Comparison of ENCODE assay signal across 7 cellular contexts in genomic region chr5:43038523-43038989, GRCh38. TPM values are rescaled to one million over a fixed set of nuclear protein-coding genes. Genes with fewer than 3 reads are reported as not detected.
DNase-seq lines count a peak whose midpoint lies in the region; ATAC-seq and TF ChIP-seq lines count a peak whose summit lies in the region.

No MANE protein-coding gene starts in this region.

- peak overlapping the region; percentile 89 for H3K4me2 ChIP-seq in Karpas-422 (ENCODE audit: low read depth, low read length, poor library complexity, severe bottlenecking)

- H3K27me3 Mint-ChIP-seq in stimulated activated naive CD8-positive, alpha-beta T cell treated with anti-CD3 and anti-CD28 coated beads, Interleukin-15, Interleukin-2, amounts not matched to agents 100 ng/mL and 50 ng/mL, for 24 hours = no peaks in the 10 kb centered on the region
- peaks cover 24% of the 10 kb centered on the region for H3K27me3 Mint-ChIP-seq in endothelial cell (ENCODE audit: unreplicated experiment)

- no peak for TF ChIP-seq CTCF in left ventricle myocardium inferior (IDR thresholded peaks at IDR 0.05; ENCODE audit: borderline replicate concordance)
- TF ChIP-seq CTCF in endothelial cell (IDR thresholded peaks at IDR 0.05; ENCODE audit: unreplicated experiment) = no peak

- H3K4me1 ChIP-seq in Karpas-422 (ENCODE audit: low read length) (peaks cover 23% of the 10 kb centered on the region), left ventricle myocardium inferior (peaks cover 47% of the 10 kb centered on the region)

- ATAC-seq in HG03460 (IDR thresholded peaks at IDR 0.05; ENCODE audit: unreplicated experiment) (no peak), GM18858 (IDR thresholded peaks at IDR 0.05; ENCODE audit: unreplicated experiment) (no peak)

- H3K9me3 Mint-ChIP-seq in stimulated activated naive CD8-positive, alpha-beta T cell treated with anti-CD3 and anti-CD28 coated beads, Interleukin-15, Interleukin-2, amounts not matched to agents 100 ng/mL and 50 ng/mL, for 24 hours = no peaks in the 10 kb centered on the region
- no peaks in the 10 kb centered on the region for H3K9me3 Mint-ChIP-seq in endothelial cell (ENCODE audit: unreplicated experiment)

- H3K79me2 ChIP-seq in Karpas-422 (ENCODE audit: low read length) = no peaks in the 10 kb centered on the region

- no peaks in the 10 kb centered on the region for H3K9me2 ChIP-seq in Karpas-422 (replicated peaks; ENCODE audit: insufficient read depth, low read length)

- H4K20me1 ChIP-seq in Karpas-422 (ENCODE audit: insufficient read depth, low read depth, low read length) = no peaks in the 10 kb centered on the region

- peaks cover 66% of the 10 kb centered on the region for H3K4me1 Mint-ChIP-seq in stimulated activated naive CD8-positive, alpha-beta T cell treated with anti-CD3 and anti-CD28 coated beads, Interleukin-15, Interleukin-2, amounts not matched to agents 100 ng/mL and 50 ng/mL, for 24 hours (ENCODE audit: low read depth)
- peaks cover 39% of the 10 kb centered on the region for H3K4me1 Mint-ChIP-seq in endothelial cell (ENCODE audit: unreplicated experiment)

- H3K4me3 Mint-ChIP-seq in stimulated activated naive CD8-positive, alpha-beta T cell treated with anti-CD3 and anti-CD28 coated beads, Interleukin-15, Interleukin-2, amounts not matched to agents 100 ng/mL and 50 ng/mL, for 24 hours = peak overlapping the region; percentile 91
- no peak overlapping the region for H3K4me3 Mint-ChIP-seq in endothelial cell (ENCODE audit: unreplicated experiment)

- H3K4me3 ChIP-seq in Karpas-422 (ENCODE audit: low read length) = no peak overlapping the region
- H3K4me3 ChIP-seq in left ventricle myocardium inferior = peak overlapping the region; percentile 77

- no peak overlapping the region for H3K27ac ChIP-seq in Karpas-422 (ENCODE audit: low read length)
- peak overlapping the region; percentile 98 for H3K27ac ChIP-seq in left ventricle myocardium inferior (replicated peaks)

- H3K9me3 ChIP-seq in Karpas-422 (ENCODE audit: low read length) (no peaks in the 10 kb centered on the region), left ventricle myocardium inferior (replicated peaks) (no peaks in the 10 kb centered on the region)

- H3K9ac ChIP-seq in Karpas-422 (ENCODE audit: low read length) = no peak overlapping the region

- DNase-seq in Karpas-422 (no peak), left ventricle myocardium inferior (no peak), endothelial cell (ENCODE audit: low spot score) (no peak)
- peak; percentile 66 for DNase-seq in activated CD8-positive, alpha-beta memory T cell treated with anti-CD3 and anti-CD28 coated beads for 24 hours

- H2AFZ ChIP-seq in Karpas-422 (ENCODE audit: low read length) = no peak overlapping the region

- no peaks in the 10 kb centered on the region for H3K36me3 Mint-ChIP-seq in stimulated activated naive CD8-positive, alpha-beta T cell treated with anti-CD3 and anti-CD28 coated beads, Interleukin-15, Interleukin-2, amounts not matched to agents 100 ng/mL and 50 ng/mL, for 24 hours (ENCODE audit: low read depth)
- H3K36me3 Mint-ChIP-seq in endothelial cell (ENCODE audit: low read depth, unreplicated experiment) = peaks cover 7% of the 10 kb centered on the region

- intact Hi-C loops in left ventricle myocardium inferior (cut with micrococcal nuclease) = no loop called here

- H3K27me3 ChIP-seq in Karpas-422 (ENCODE audit: low read length) = no peaks in the 10 kb centered on the region
- H3K27me3 ChIP-seq in left ventricle myocardium inferior (ENCODE audit: low read depth) = peaks cover 96% of the 10 kb centered on the region

- H3K36me3 ChIP-seq in Karpas-422 (ENCODE audit: insufficient read depth, low read length) (no peaks in the 10 kb centered on the region), left ventricle myocardium inferior (no peaks in the 10 kb centered on the region)

- H3K27ac Mint-ChIP-seq in stimulated activated naive CD8-positive, alpha-beta T cell treated with anti-CD3 and anti-CD28 coated beads, Interleukin-15, Interleukin-2, amounts not matched to agents 100 ng/mL and 50 ng/mL, for 24 hours = peak overlapping the region; percentile 99
- no peak overlapping the region for H3K27ac Mint-ChIP-seq in endothelial cell (ENCODE audit: unreplicated experiment)

RNA-seq across cellular contexts. Expression of gene ANXA2R, which starts 1.6 kb away (rescaled TPM):
- total RNA-seq in Karpas-422 (2014; rRNA removed; shearing (Covaris generic); ENCODE audit: low replicate concordance) = 9.0 and 15.3 TPM in 2 replicates
- 0.82 TPM for total RNA-seq in left ventricle myocardium inferior
- 1.1 TPM for total RNA-seq in endothelial cell (ENCODE audit: unreplicated experiment)
